ENCODE assay signal across 32 cellular contexts in the genomic region with DNA sequence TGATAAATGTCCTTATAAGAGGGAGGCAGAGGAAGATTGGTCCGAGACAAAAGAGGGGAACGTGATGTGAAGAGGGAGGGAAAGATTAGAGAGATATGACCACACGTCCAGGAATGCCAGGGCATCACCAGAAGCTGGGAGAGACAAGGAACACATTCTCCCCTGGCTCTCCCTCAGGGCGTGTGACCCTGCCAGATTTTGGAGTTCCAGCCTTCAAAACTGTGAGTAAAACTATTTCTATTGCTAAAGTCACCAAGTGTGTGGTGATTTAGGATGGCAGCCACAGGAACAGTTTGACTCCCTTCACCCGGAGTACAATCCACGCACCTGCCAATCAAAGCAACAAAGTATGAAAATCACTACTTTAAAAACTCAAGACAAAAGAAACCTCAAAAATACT. TPM values are rescaled to one million over a fixed set of nuclear protein-coding genes. Genes with fewer than 3 reads are reported as not detected.
DNase-seq lines count a peak whose midpoint lies in the region; ATAC-seq, FAIRE-seq and TF ChIP-seq lines count a peak whose summit lies in the region.
"Had no signal": no experiment of that assay in that cellular context is flagged by ENCODE, and none has a peak within 500 bp of the region (broad histone marks: within the 10 kb centered on the region; RNA-seq: fewer than 3 reads in every experiment).

No MANE protein-coding gene starts in this region.

- peak overlapping the region; percentile 57 for H3K27ac Mint-ChIP-seq in MCF 10A (ENCODE audit: low read depth, unreplicated experiment)
- H3K27ac Mint-ChIP-seq: activated CD8-positive, alpha-beta T cell treated with anti-CD3 and anti-CD28 coated beads for 36 hours; memory B cell; stimulated activated effector memory CD8-positive, alpha-beta T cell treated with anti-CD3 and anti-CD28 coated beads, Interleukin-12 subunit alpha, Interleukin-12 subunit beta, amount 100 ng/mL, for 72 hours had no signal

- no peak overlapping the region for H3K27ac ChIP-seq in breast epithelium
- H3K27ac ChIP-seq in caudate nucleus (ENCODE audit: low read depth, low read length), result peak overlapping the region; percentile 84
- H3K27ac ChIP-seq: 22Rv1, BLaER1, body of pancreas, gastrocnemius medialis, neutrophil, Peyer's patch, psoas muscle, skin epidermis had no signal

- H3K9me3 Mint-ChIP-seq in MCF 10A (ENCODE audit: unreplicated experiment), result no peaks in the 10 kb centered on the region
- H3K9me3 Mint-ChIP-seq: stimulated activated effector memory CD8-positive, alpha-beta T cell treated with anti-CD3 and anti-CD28 coated beads, Interleukin-12 subunit alpha, Interleukin-12 subunit beta, amount 100 ng/mL, for 72 hours had no signal

- H3K27me3 ChIP-seq in breast epithelium, result no peaks in the 10 kb centered on the region
- H3K27me3 ChIP-seq: BLaER1, body of pancreas, gastrocnemius medialis, neutrophil, Peyer's patch, testis had no signal

- intact Hi-C loops in MCF 10A (cut with micrococcal nuclease), result no loop called here
- intact Hi-C loops in breast epithelium (cut with DNase I; ENCODE audit: low total_unique reads), result no loop called here

- H3K4me3 Mint-ChIP-seq in MCF 10A (ENCODE audit: unreplicated experiment), result no peak overlapping the region
- H3K4me3 Mint-ChIP-seq: activated CD8-positive, alpha-beta T cell treated with anti-CD3 and anti-CD28 coated beads for 36 hours; memory B cell; stimulated activated effector memory CD8-positive, alpha-beta T cell treated with anti-CD3 and anti-CD28 coated beads, Interleukin-12 subunit alpha, Interleukin-12 subunit beta, amount 100 ng/mL, for 72 hours had no signal

- no peaks in the 10 kb centered on the region for H3K27me3 Mint-ChIP-seq in MCF 10A (ENCODE audit: insufficient read depth, unreplicated experiment)
- H3K27me3 Mint-ChIP-seq: memory B cell had no signal

- H3K4me1 ChIP-seq in breast epithelium, result no peaks in the 10 kb centered on the region
- H3K4me1 ChIP-seq: body of pancreas, gastrocnemius medialis, HAP-1, Peyer's patch, psoas muscle had no signal

- CTCF ChIA-PET in MCF 10A (lab: Yijun Ruan, JAX), result interaction anchor here (0.6 to 1.0 kb wide), 3 partner anchors 37 to 202 kb away, joined by 3 to 4 read pairs (median 4); no protein-coding TSS in a partner anchor

- H3K4me1 Mint-ChIP-seq in MCF 10A (ENCODE audit: insufficient read depth, unreplicated experiment), result peaks cover 8% of the 10 kb centered on the region
- H3K4me1 Mint-ChIP-seq: memory B cell; stimulated activated effector memory CD8-positive, alpha-beta T cell treated with anti-CD3 and anti-CD28 coated beads, Interleukin-12 subunit alpha, Interleukin-12 subunit beta, amount 100 ng/mL, for 72 hours had no signal

- BruUV-seq in MCF 10A (replicated peaks; lab: Mats Ljungman, UMichigan), result no TSS peak

- TF ChIP-seq POLR2A in breast epithelium (IDR thresholded peaks at IDR 0.05), result no peak

- H3K9me3 ChIP-seq in breast epithelium, result peaks cover 0 to 3% of the 10 kb centered on the region in 2 donors
- H3K9me3 ChIP-seq: body of pancreas, gastrocnemius medialis, HAP-1, neutrophil, Peyer's patch, psoas muscle, testis had no signal

- POLR2A ChIA-PET in MCF 10A (lab: Yijun Ruan, JAX), result interaction anchor here (0.9 to 1.1 kb wide), 2 partner anchors 71 to 80 kb away, joined by 3 to 4 read pairs; no protein-coding TSS in a partner anchor

- H3K36me3 ChIP-seq in breast epithelium, result no peaks in the 10 kb centered on the region
- H3K36me3 ChIP-seq: BLaER1, gastrocnemius medialis, HAP-1, neutrophil, Peyer's patch had no signal

- ATAC-seq in HG02759 (IDR thresholded peaks at IDR 0.05; ENCODE audit: unreplicated experiment), result no peak
- no peak for ATAC-seq in HG02973 (IDR thresholded peaks at IDR 0.05; ENCODE audit: unreplicated experiment)
- ATAC-seq: activated CD8-positive, alpha-beta T cell treated with anti-CD3 and anti-CD28 coated beads for 36 hours; body of pancreas; esophagus mucosa; gastrocnemius medialis; psoas muscle; SK-N-SH treated with all-trans-retinoic acid at 6 μM for 48 hours; stimulated activated effector memory CD8-positive, alpha-beta T cell treated with anti-CD3 and anti-CD28 coated beads, Interleukin-12 subunit alpha, Interleukin-12 subunit beta, amount 100 ng/mL, for 72 hours had no signal

- FAIRE-seq in urothelium cell line (lab: Jason Lieb, UNC), result peak; percentile 61

- TF ChIP-seq CTCF in MCF 10A (IDR thresholded peaks at IDR 0.05; ENCODE audit: unreplicated experiment), result no peak
- no peak for TF ChIP-seq CTCF in breast epithelium (IDR thresholded peaks at IDR 0.05)

- peak; percentile 52 for DNase-seq in MCF 10A (ENCODE audit: unreplicated experiment)
- no peak for DNase-seq in breast epithelium (ENCODE audit: low spot score in 2 of 2)
- DNase-seq in NCI-H226, result peak; percentile 21
- DNase-seq in caudate nucleus (lab: John Stamatoyannopoulos, UW), result peak in 13 of 61 donors; percentile 27 to 84 (median 37)
- peak; percentile 58 for DNase-seq in urothelium cell line (ENCODE audit: low spot score)
- no peak for DNase-seq in iPS-NIHi7 (ENCODE audit: extremely low spot score)
- DNase-seq: activated CD8-positive, alpha-beta T cell treated with anti-CD3 and anti-CD28 coated beads for 36 hours; activated effector memory CD4-positive, alpha-beta T cell treated with anti-CD3 and anti-CD28 coated beads, Interleukin-2, amount 50 U/mL, for 16 hours; activated T-cell treated with anti-CD3 and anti-CD28 coated beads for 4 hours; body of pancreas; Calu3; effector memory CD4-positive, alpha-beta T cell; gastrocnemius medialis; Karpas-422; kidney glomerular epithelial cell; NCI-H1092; NCI-H2081; Peyer's patch; psoas muscle; stimulated activated CD4-positive, alpha-beta T cell treated with anti-CD3 and anti-CD28 coated beads, Interleukin-2, amount 100 ng/mL, for 24 hours; testis had no signal

- no peaks in the 10 kb centered on the region for H3K36me3 Mint-ChIP-seq in MCF 10A (ENCODE audit: insufficient read depth, unreplicated experiment)
- H3K36me3 Mint-ChIP-seq: memory B cell; stimulated activated effector memory CD8-positive, alpha-beta T cell treated with anti-CD3 and anti-CD28 coated beads, Interleukin-12 subunit alpha, Interleukin-12 subunit beta, amount 100 ng/mL, for 72 hours had no signal

- no peak overlapping the region for H3K4me3 ChIP-seq in breast epithelium
- H3K4me3 ChIP-seq: BLaER1, body of pancreas, gastrocnemius medialis, HAP-1, Peyer's patch, psoas muscle, skin epidermis, testis had no signal

RNA-seq across cellular contexts. Expression of a gene that starts 32.1 kb away (rescaled TPM):
- 114 and 137 TPM in 2 replicates for total RNA-seq in MCF 10A (2022)
- total RNA-seq in breast epithelium, result 100 to 1,000 TPM in 1 of 3 donors, 10 to 100 TPM in 2; 92.8 to 101 (median 97.2) TPM
- total RNA-seq: activated CD8-positive, alpha-beta T cell treated with anti-CD3 and anti-CD28 coated beads for 36 hours had no signal

Comparison
In these comparisons a context has a peak if more than half of its experiments do, and no peak if none do; other contexts are left out.
1. DNase-seq: peak in MCF 10A (single experiment), NCI-H226 (single experiment) and urothelium cell line (single experiment); none in breast epithelium (0 of 2) and iPS-NIHi7 (single experiment).